9 cellular contexts compared by ENCODE assay signal in the genomic region with DNA sequence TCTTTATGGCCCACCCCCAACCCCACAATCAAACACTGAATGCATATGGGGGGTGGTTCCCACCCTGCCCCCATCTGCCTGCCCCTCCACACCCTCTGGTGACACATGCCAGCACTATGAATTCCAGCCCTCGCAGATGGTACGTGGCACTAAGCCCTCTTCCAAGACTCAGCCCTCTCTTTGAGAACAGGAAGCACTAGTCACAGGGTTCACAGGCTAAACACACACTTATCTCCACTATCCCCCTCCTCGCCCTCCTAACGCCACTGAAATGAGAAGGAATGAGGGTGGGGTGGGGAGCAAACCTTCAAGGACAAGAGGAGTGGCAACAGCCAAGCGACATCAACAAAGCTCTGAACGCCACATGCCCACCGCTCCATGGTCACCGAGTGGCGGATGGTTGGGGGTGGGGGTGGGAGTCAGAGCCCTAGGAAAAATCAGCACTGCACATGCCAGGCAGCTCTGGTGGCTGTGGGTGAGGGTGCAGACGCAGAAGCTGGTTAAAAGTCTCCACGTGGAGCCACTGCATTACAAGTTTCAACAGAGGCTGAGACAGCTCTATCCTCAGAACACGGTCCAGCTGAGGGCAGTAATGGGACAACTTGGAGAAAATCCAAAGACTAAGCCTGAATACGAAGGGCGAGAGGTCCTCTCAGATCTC. TPM values are rescaled to one million over a fixed set of nuclear protein-coding genes. Genes with fewer than 3 reads are reported as not detected.
DNase-seq lines count a peak whose midpoint lies in the region; ATAC-seq and TF ChIP-seq lines count a peak whose summit lies in the region.
"Had no signal": no experiment of that assay in that cellular context is flagged by ENCODE, and none has a peak within 500 bp of the region (broad histone marks: within the 10 kb centered on the region; RNA-seq: fewer than 3 reads in every experiment).

No MANE protein-coding gene starts in this region.

- no peaks in the 10 kb centered on the region for H4K20me1 ChIP-seq in mammary epithelial cell (ENCODE audit: insufficient read depth, low read length)

- in situ Hi-C loops in mammary epithelial cell (cut with MboI; ENCODE audit: low sequenced_read_pairs in 2 of 2): no loop called here

- DNase-seq in HS-27A (ENCODE audit: low read depth) (peak; percentile 96), mammary epithelial cell (peak; percentile 52), islet precursor cell (peak; percentile 65), NCI-H1048 (lab: John Stamatoyannopoulos, UW) (no peak), NCI-H526 treated with DMSO at 0.1 percent for 48 hours (lab: John Stamatoyannopoulos, UW) (no peak)
- DNase-seq in NK-92 treated with Interleukin-12 subunit alpha and Interleukin-12 subunit beta, amount 100 ng/mL, for 24 hours (lab: John Stamatoyannopoulos, UW): no peak
- DNase-seq: cortex of kidney had no signal

- H3K4me3 ChIP-seq in mammary epithelial cell (replicated peaks in 1 of 3; ENCODE audit: insufficient read depth in 1 of 3, low read depth in 2 of 3, low read length in 3 of 3): no peak overlapping the region
- peak overlapping the region in 2 of 5 donors; percentile 9 to 31 for H3K4me3 ChIP-seq in subcutaneous abdominal adipose tissue (ENCODE audit: low read depth in 1 of 5, low read length in 5 of 5)

- dilution Hi-C loops in mammary epithelial cell (cut with HindIII; ENCODE audit: low sequenced_read_pairs): no loop called here

- peaks cover 18% of the 10 kb centered on the region for H3K79me2 ChIP-seq in mammary epithelial cell (ENCODE audit: insufficient read depth, low read length)

- H3K27ac ChIP-seq in mammary epithelial cell (ENCODE audit: insufficient read depth, low read depth, low read length) (peak overlapping the region; percentile 77), subcutaneous abdominal adipose tissue (ENCODE audit: low read depth, low read length) (peak overlapping the region; percentile 96)

- peak in 1 of 2 donors; percentile 38 for TF ChIP-seq CTCF in mammary epithelial cell (conservative IDR thresholded peaks at IDR 0.05 in 1 of 2, IDR thresholded peaks at IDR 0.05 in 1 of 2; ENCODE audit: extremely low read depth in 1 of 2, insufficient read depth in 1 of 2, low read depth in 1 of 2, low read length in 2 of 2)

- H3K27me3 ChIP-seq in mammary epithelial cell (ENCODE audit: insufficient read depth, low read length) (no peaks in the 10 kb centered on the region), subcutaneous abdominal adipose tissue (ENCODE audit: control insufficient read depth in 5 of 5, insufficient read depth in 4 of 5, low read length in 5 of 5) (no peaks in the 10 kb centered on the region)

- H2AFZ ChIP-seq in mammary epithelial cell (ENCODE audit: low read depth, low read length): peak overlapping the region; percentile 2

- H3K9me3 ChIP-seq in mammary epithelial cell (replicated peaks; ENCODE audit: insufficient read depth, low read length) (no peaks in the 10 kb centered on the region), subcutaneous abdominal adipose tissue (ENCODE audit: control insufficient read depth in 5 of 5, low read length in 5 of 5) (no peaks in the 10 kb centered on the region)

- intact Hi-C loops in mammary epithelial cell (cut with micrococcal nuclease): loop anchor here (5.0 kb wide), 1 partner anchor 108 kb away; no protein-coding TSS in a partner anchor

- peaks cover 9% of the 10 kb centered on the region for H3K36me3 ChIP-seq in mammary epithelial cell (ENCODE audit: insufficient read depth, low read length)
- peaks cover 0 to 32% (median 21%) of the 10 kb centered on the region in 5 donors for H3K36me3 ChIP-seq in subcutaneous abdominal adipose tissue (ENCODE audit: control insufficient read depth in 5 of 5, insufficient read depth in 5 of 5, low read length in 5 of 5)

- ATAC-seq in HG03520 (IDR thresholded peaks at IDR 0.05; ENCODE audit: unreplicated experiment): no peak

- peak overlapping the region; percentile 7 for H3K9ac ChIP-seq in mammary epithelial cell (ENCODE audit: insufficient read depth, low read length)
- peak overlapping the region in 4 of 5 donors; percentile 4 to 94 (median 54) for H3K9ac ChIP-seq in subcutaneous abdominal adipose tissue (ENCODE audit: low read length in 5 of 5)

- CTCF ChIA-PET in mammary epithelial cell (lab: Charles Lee; ENCODE audit: low non-redundant PET): no interaction called here

- H3K4me1 ChIP-seq in mammary epithelial cell (ENCODE audit: insufficient read depth, low read length): peaks cover 47% of the 10 kb centered on the region
- H3K4me1 ChIP-seq in subcutaneous abdominal adipose tissue (ENCODE audit: control insufficient read depth in 5 of 5, insufficient read depth in 5 of 5, low read length in 5 of 5): peaks cover 24 to 80% (median 78%) of the 10 kb centered on the region in 5 donors

- BruUV-seq in mammary epithelial cell (replicated peaks; lab: Mats Ljungman, UMichigan): TSS peak; percentile 92

- H3K4me2 ChIP-seq in mammary epithelial cell (ENCODE audit: insufficient read depth, low read depth, low read length): peak overlapping the region; percentile 35

- 28% methylated on average over 8 of the region's 14 CpGs for WGBS in mammary epithelial cell (ENCODE audit: low coverage, missing lambda C conversion rate)

RNA-seq across cellular contexts. Expression of a gene that starts 33.6 kb away (rescaled TPM):
- total RNA-seq in mammary epithelial cell: 10 to 100 TPM; 26.2 to 68.5 TPM
- 41.1 TPM for polyA plus RNA-seq in mammary epithelial cell
- polyA minus RNA-seq in mammary epithelial cell: 58.2 TPM

RNA-seq across cellular contexts. Expression of a gene that starts 37.4 kb away (rescaled TPM):
- 10 to 100 TPM; 17.0 to 48.5 TPM for total RNA-seq in mammary epithelial cell
- polyA plus RNA-seq in mammary epithelial cell: 13.9 TPM
- 5.3 TPM for polyA minus RNA-seq in mammary epithelial cell

RNA-seq across cellular contexts. Expression of a gene that starts 57.6 kb away (rescaled TPM):
- 10 to 100 TPM; 12.8 to 20.2 TPM for total RNA-seq in mammary epithelial cell
- polyA plus RNA-seq in mammary epithelial cell: 7.8 TPM
- 7.9 TPM for polyA minus RNA-seq in mammary epithelial cell

Comparison
In these comparisons a context has a peak if more than half of its experiments do, and no peak if none do; other contexts are left out.
1. DNase-seq: peak in HS-27A (single experiment), mammary epithelial cell (single experiment) and islet precursor cell (single experiment); none in NCI-H1048 (single experiment), NCI-H526 treated with DMSO at 0.1 percent for 48 hours (single experiment) and NK-92 treated with Interleukin-12 subunit alpha and Interleukin-12 subunit beta, amount 100 ng/mL, for 24 hours (single experiment).